27 cellular contexts compared by ENCODE assay signal in the genomic region with DNA sequence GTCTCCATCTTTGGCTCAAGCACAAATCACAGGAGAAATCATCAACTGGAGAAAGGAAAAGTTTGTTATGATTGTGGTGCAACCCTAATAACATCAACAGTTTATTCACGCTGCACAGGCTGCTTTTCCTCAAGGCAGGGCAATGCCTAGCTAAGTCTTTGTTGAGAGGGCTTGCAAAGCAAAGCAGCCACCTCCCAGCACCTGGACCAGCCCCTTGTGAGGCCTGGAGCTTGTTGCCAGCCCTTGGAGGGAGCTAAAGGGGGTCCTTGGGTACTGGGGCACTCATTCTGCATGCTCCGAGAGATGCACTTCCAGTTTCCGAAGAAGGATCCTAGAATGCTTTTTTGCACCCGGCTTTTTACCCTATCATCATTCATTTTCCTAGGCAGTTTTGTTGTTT.
"Had no signal": no experiment of that assay in that cellular context is flagged by ENCODE, and none has a peak within 500 bp of the region (broad histone marks: within the 10 kb centered on the region; RNA-seq: fewer than 3 reads in every experiment).

No MANE protein-coding gene starts in this region.

- H3K27me3 Mint-ChIP-seq: activated CD4-positive, alpha-beta memory T cell treated with anti-CD3 and anti-CD28 coated beads, Interleukin-2, amount 10 ng/mL, durations not matched to agents 7 days and 5 days; activated CD4-positive, alpha-beta T cell treated with anti-CD3 and anti-CD28 coated beads, Interleukin-2, amount 10 ng/mL, durations not matched to agents 7 days and 5 days; activated T-cell treated with anti-CD3 and anti-CD28 coated beads, Interleukin-2, amount 50 U/mL, for 24 hours had no signal

- DNase-seq: activated CD4-positive, alpha-beta memory T cell treated with anti-CD3 and anti-CD28 coated beads, Interleukin-2, amount 10 ng/mL, durations not matched to agents 7 days and 5 days; activated CD4-positive, alpha-beta T cell treated with anti-CD3 and anti-CD28 coated beads for 1 hour; activated CD4-positive, alpha-beta T cell treated with anti-CD3 and anti-CD28 coated beads for 4 hours; activated CD4-positive, alpha-beta T cell treated with anti-CD3 and anti-CD28 coated beads, Interleukin-2, amount 10 ng/mL, durations not matched to agents 7 days and 5 days; activated CD4-positive, alpha-beta T cell treated with anti-CD3 and anti-CD28 coated beads, Interleukin-2, amount 50 U/mL, for 4 hours; activated CD8-positive, alpha-beta memory T cell treated with anti-CD3 and anti-CD28 coated beads, Interleukin-2, amount 50 U/mL, for 48 hours; activated effector memory CD4-positive, alpha-beta T cell treated with Interleukin-2 at 50 U/mL for 16 hours; activated gamma-delta T cell treated with Interleukin-2 at 50 U/mL for 16 hours; activated naive CD4-positive, alpha-beta T cell treated with anti-CD3 and anti-CD28 coated beads, Interleukin-2, amount 50 U/mL, for 16 hours; activated naive CD4-positive, alpha-beta T cell treated with Interleukin-2 at 50 U/mL for 16 hours; activated T-cell treated with anti-CD3 and anti-CD28 coated beads for 4 hours; activated T-cell treated with anti-CD3 and anti-CD28 coated beads, Interleukin-2, amount 50 U/mL, for 24 hours; activated T-cell treated with anti-CD3 and anti-CD28 coated beads, Interleukin-2, amount 50 U/mL, for 72 hours; amniotic stem cell; anterior cingulate cortex; body of pancreas; caudate nucleus; colonic mucosa; dorsolateral prefrontal cortex; effector memory CD4-positive, alpha-beta T cell; endodermal cell; head of caudate nucleus; T-cell; T-helper 9 cell had no signal

- H3K36me3 Mint-ChIP-seq: activated naive CD8-positive, alpha-beta T cell; T-cell had no signal

- H3K9me3 Mint-ChIP-seq: activated CD4-positive, alpha-beta memory T cell treated with anti-CD3 and anti-CD28 coated beads, Interleukin-2, amount 10 ng/mL, durations not matched to agents 7 days and 5 days; T-helper 1 cell treated with Interleukin-12 subunit alpha and Interleukin-12 subunit beta and Interleukin-4 antibody, amounts not matched to agents 30 μg/mL and 1 μg/mL, for 36 hours had no signal

- H3K27ac Mint-ChIP-seq: activated CD4-positive, alpha-beta memory T cell treated with anti-CD3 and anti-CD28 coated beads, Interleukin-2, amount 10 ng/mL, durations not matched to agents 7 days and 5 days; activated CD4-positive, alpha-beta T cell treated with anti-CD3 and anti-CD28 coated beads, Interleukin-2, amount 10 ng/mL, durations not matched to agents 7 days and 5 days; activated naive CD8-positive, alpha-beta T cell; activated T-cell treated with anti-CD3 and anti-CD28 coated beads, Interleukin-2, amount 50 U/mL, for 24 hours; activated T-cell treated with anti-CD3 and anti-CD28 coated beads, Interleukin-2, amount 50 U/mL, for 72 hours; endodermal cell; T-cell; T-helper 1 cell treated with Interleukin-12 subunit alpha and Interleukin-12 subunit beta and Interleukin-4 antibody, amounts not matched to agents 30 μg/mL and 1 μg/mL, for 36 hours; WTC11 had no signal

- H3K4me1 Mint-ChIP-seq: activated CD4-positive, alpha-beta memory T cell treated with anti-CD3 and anti-CD28 coated beads, Interleukin-2, amount 10 ng/mL, durations not matched to agents 7 days and 5 days; activated CD4-positive, alpha-beta T cell treated with anti-CD3 and anti-CD28 coated beads, Interleukin-2, amount 10 ng/mL, durations not matched to agents 7 days and 5 days; T-cell had no signal

- H3K4me3 Mint-ChIP-seq: activated CD4-positive, alpha-beta memory T cell treated with anti-CD3 and anti-CD28 coated beads, Interleukin-2, amount 10 ng/mL, durations not matched to agents 7 days and 5 days; activated CD4-positive, alpha-beta T cell treated with anti-CD3 and anti-CD28 coated beads, Interleukin-2, amount 10 ng/mL, durations not matched to agents 7 days and 5 days; activated naive CD8-positive, alpha-beta T cell; activated T-cell treated with anti-CD3 and anti-CD28 coated beads, Interleukin-2, amount 50 U/mL, for 24 hours; activated T-cell treated with anti-CD3 and anti-CD28 coated beads, Interleukin-2, amount 50 U/mL, for 72 hours; endodermal cell; T-cell; T-helper 1 cell treated with Interleukin-12 subunit alpha and Interleukin-12 subunit beta and Interleukin-4 antibody, amounts not matched to agents 30 μg/mL and 1 μg/mL, for 36 hours; WTC11 had no signal

- ATAC-seq: activated T-cell treated with anti-CD3 and anti-CD28 coated beads, Interleukin-2, amount 50 U/mL, for 72 hours; body of pancreas; T-cell; WTC11 had no signal
